ENCODE assay signal across 29 cellular contexts in the genomic region with DNA sequence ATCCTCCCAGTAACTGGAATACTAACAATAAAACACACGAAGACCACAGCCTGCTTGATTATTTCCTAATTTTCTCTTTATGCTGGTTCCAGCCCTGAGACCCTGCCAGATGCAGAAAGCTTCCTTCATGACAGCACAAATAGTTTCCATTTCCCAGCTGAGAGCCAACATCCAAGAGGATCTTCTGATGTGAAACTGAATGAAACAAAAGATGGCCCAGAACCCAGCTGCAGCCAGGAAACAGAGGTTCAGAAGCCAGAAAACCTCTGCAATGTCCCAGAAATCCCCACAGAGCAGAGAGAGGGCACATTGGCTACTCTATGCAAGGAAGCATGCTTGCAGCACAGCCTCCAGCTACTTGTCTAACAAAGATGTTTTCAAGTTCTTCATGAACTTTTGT.
DNase-seq lines count a peak whose midpoint lies in the region; ATAC-seq, FAIRE-seq and TF ChIP-seq lines count a peak whose summit lies in the region.
"Had no signal": no experiment of that assay in that cellular context is flagged by ENCODE, and none has a peak within 500 bp of the region (broad histone marks: within the 10 kb centered on the region; RNA-seq: fewer than 3 reads in every experiment).

No MANE protein-coding gene starts in this region.

- POLR2A ChIA-PET in HepG2 (lab: Yijun Ruan, JAX) = interaction anchor here (0.6 kb wide), 1 partner anchor 9 kb away, joined by 4 read pairs; no protein-coding TSS in a partner anchor

- no peak overlapping the region for H3K4me2 ChIP-seq in HepG2 (ENCODE audit: low read depth, low read length)
- H3K4me2 ChIP-seq: PC-9 had no signal

- H3K36me3 ChIP-seq in liver (ENCODE audit: control insufficient read depth in 4 of 4, insufficient read depth in 3 of 4, low read depth in 1 of 4, low read length in 3 of 4) = no peaks in the 10 kb centered on the region
- H3K36me3 ChIP-seq in HepG2 (replicated peaks in 1 of 2; ENCODE audit: control insufficient read depth in 1 of 2, insufficient read depth in 2 of 2, low read length in 2 of 2) = no peaks in the 10 kb centered on the region
- H3K36me3 ChIP-seq in psoas muscle (ENCODE audit: insufficient read depth in 1 of 2, low read depth in 1 of 2) = no peaks in the 10 kb centered on the region
- H3K36me3 ChIP-seq: right lobe of liver, upper lobe of left lung had no signal

- in situ Hi-C loops in HepG2 (cut with HindIII; ENCODE audit: extremely low pct_ligation_motif_present, low pct_unique_long_range_greater_than_20kb) = no loop called here

- H3K4me1 ChIP-seq in liver (ENCODE audit: control insufficient read depth in 4 of 4, insufficient read depth in 4 of 4, low read length in 3 of 4) = peaks cover 5 to 33% (median 22%) of the 10 kb centered on the region in 4 donors
- H3K4me1 ChIP-seq in HepG2 (ENCODE audit: insufficient read depth, low read length) = peaks cover 43% of the 10 kb centered on the region
- peaks cover 3% of the 10 kb centered on the region for H3K4me1 ChIP-seq in right cardiac atrium (ENCODE audit: control insufficient read depth, insufficient read depth, low read length)
- H3K4me1 ChIP-seq in psoas muscle = no peaks in the 10 kb centered on the region

- no peaks in the 10 kb centered on the region for H4K20me1 ChIP-seq in HepG2 (ENCODE audit: insufficient read depth, low read length)

- H3K27me3 ChIP-seq in liver (ENCODE audit: control insufficient read depth in 4 of 4, insufficient read depth in 4 of 4, low read length in 3 of 4) = no peaks in the 10 kb centered on the region
- no peaks in the 10 kb centered on the region for H3K27me3 ChIP-seq in HepG2 (ENCODE audit: control insufficient read depth in 1 of 2, insufficient read depth in 2 of 2, low read length in 2 of 2)
- no peaks in the 10 kb centered on the region for H3K27me3 ChIP-seq in right cardiac atrium (ENCODE audit: control insufficient read depth, insufficient read depth)
- H3K27me3 ChIP-seq in psoas muscle (ENCODE audit: insufficient read depth in 3 of 3, low read length in 2 of 3) = peaks cover 0 to 4% (median 0%) of the 10 kb centered on the region in 3 donors
- H3K27me3 ChIP-seq: right lobe of liver, upper lobe of left lung had no signal

- FAIRE-seq in HepG2 (lab: Jason Lieb, UNC) (no peak), GM12892 (lab: Jason Lieb, UNC) (no peak)
- FAIRE-seq: A204.1, astrocyte, G401.6, K562, keratinocyte had no signal

- DNase-seq in HepG2 (ENCODE audit: low spot score) (no peak), right cardiac atrium (peak in 1 of 3 donors; percentile 25), psoas muscle (peak; percentile 53 to 56), GM12892 (ENCODE audit: insufficient read length) (no peak), T-helper 2 cell (no peak)
- DNase-seq in stimulated activated CD4-positive, alpha-beta T cell treated with anti-CD3 and anti-CD28 coated beads, Interleukin-2, amount 100 ng/mL, for 48 hours = no peak
- no peak for DNase-seq in activated CD8-positive, alpha-beta memory T cell treated with anti-CD3 and anti-CD28 coated beads, Interleukin-2, amount 50 U/mL, for 4 hours
- DNase-seq: activated CD4-positive, alpha-beta T cell treated with anti-CD3 and anti-CD28 coated beads, Interleukin-2, amount 50 U/mL, for 48 hours; activated naive CD8-positive, alpha-beta T cell treated with anti-CD3 and anti-CD28 coated beads for 36 hours; AML-193; DMS153; effector CD8-positive, alpha-beta T cell; MM.1S; naive B cell; NCI-H1417 treated with DMSO at 0.1 percent for 48 hours; NCI-H2107; PC-9; right lobe of liver; SIG-M5; stimulated activated CD4-positive, alpha-beta T cell treated with anti-CD3 and anti-CD28 coated beads, Interleukin-15, amount 100 ng/mL, for 24 hours; stimulated activated naive CD8-positive, alpha-beta T cell treated with anti-CD3 and anti-CD28 coated beads, Interleukin-15, amount 100 ng/mL, for 72 hours; upper lobe of left lung had no signal

- TF ChIP-seq EP300 in HepG2 (IDR thresholded peaks at IDR 0.05; ENCODE audit: low read depth in 2 of 2, low read length in 2 of 2) (no peak), HepG2 (CRISPR knock-in tag; IDR thresholded peaks at IDR 0.05; ENCODE audit: borderline replicate concordance) (no peak)

- TF ChIP-seq POLR2A in HepG2 (IDR thresholded peaks at IDR 0.05; ENCODE audit: insufficient read depth in 1 of 2, low read depth in 2 of 2, low read length in 2 of 2) (no peak), GM12892 (IDR thresholded peaks at IDR 0.05; ENCODE audit: low read depth, low read length) (no peak)

- H2AFZ ChIP-seq in HepG2 (ENCODE audit: low read length) = no peak overlapping the region
- H2AFZ ChIP-seq: PC-9 had no signal

- TF ChIP-seq RAD21 in liver (IDR thresholded peaks at IDR 0.05) (no peak), HepG2 (CRISPR knock-in tag; IDR thresholded peaks at IDR 0.05) (no peak)

- H3K27ac ChIP-seq in liver (ENCODE audit: low read depth in 1 of 2, low read length in 2 of 2) (no peak overlapping the region), HepG2 (ENCODE audit: extremely low read length, insufficient read depth, low read length) (no peak overlapping the region), right cardiac atrium (ENCODE audit: low read length) (peak overlapping the region; percentile 13), psoas muscle (no peak overlapping the region)
- H3K27ac ChIP-seq: PC-9, right lobe of liver, upper lobe of left lung had no signal

- no TSS peak for BruUV-seq in HepG2 (replicated peaks; lab: Mats Ljungman, UMichigan)

- no peaks in the 10 kb centered on the region for H3K79me2 ChIP-seq in HepG2 (ENCODE audit: insufficient read depth, low read length)

- 73% methylated on average over 1 of the region's 1 CpG for WGBS in liver
- 10% methylated on average over 1 of the region's 1 CpG for WGBS in HepG2 (ENCODE audit: low lambda C conversion rate)
- 23% methylated on average over 1 of the region's 1 CpG for WGBS in right cardiac atrium
- 11 to 17% (median 12%) methylated on average over 1 of the region's 1 CpG for WGBS in psoas muscle, 3 donors

- ATAC-seq in HepG2 (no peak), right cardiac atrium (peak; percentile 26 to 40), psoas muscle (peak in 3 of 4 donors; percentile 23 to 56 (median 54))
- ATAC-seq: esophagus mucosa; K562; stimulated activated naive CD8-positive, alpha-beta T cell treated with anti-CD3 and anti-CD28 coated beads, Interleukin-15, amount 100 ng/mL, for 72 hours had no signal

- H3K4me3 ChIP-seq in liver (ENCODE audit: low read depth in 1 of 3, low read length in 3 of 3) (no peak overlapping the region), HepG2 (replicated peaks in 1 of 3; ENCODE audit: insufficient read depth in 1 of 3, low read depth in 2 of 3, low read length in 3 of 3) (no peak overlapping the region), right cardiac atrium (ENCODE audit: low read length) (no peak overlapping the region), psoas muscle (no peak overlapping the region)
- H3K4me3 ChIP-seq: K562, PC-9, right lobe of liver, upper lobe of left lung had no signal

- CTCF ChIA-PET in HepG2 (lab: Yijun Ruan, JAX; ENCODE audit: low intra/inter-chr PET ratio, low total read pairs) = no interaction called here

- TF ChIP-seq CTCF in liver (IDR thresholded peaks at IDR 0.05; ENCODE audit: low read depth, low read length, missing input control) = no peak
- TF ChIP-seq CTCF in HepG2 (CRISPR knock-in tag; IDR thresholded peaks at IDR 0.05) = no peak
- no peak for TF ChIP-seq CTCF in psoas muscle (IDR thresholded peaks at IDR 0.05)

- intact Hi-C loops in HepG2 (cut with micrococcal nuclease; ENCODE audit: unreplicated experiment) = no loop called here
- intact Hi-C loops in right cardiac atrium (cut with DNase I) = no loop called here
- intact Hi-C loops in psoas muscle (cut with DNase I) = no loop called here

- H3K9me3 ChIP-seq in liver (ENCODE audit: control insufficient read depth in 4 of 4, low read length in 3 of 4) = no peaks in the 10 kb centered on the region
- H3K9me3 ChIP-seq in HepG2 (ENCODE audit: low read length) = no peaks in the 10 kb centered on the region
- no peaks in the 10 kb centered on the region for H3K9me3 ChIP-seq in right cardiac atrium (ENCODE audit: control insufficient read depth, low read length)
- no peaks in the 10 kb centered on the region for H3K9me3 ChIP-seq in psoas muscle
- H3K9me3 ChIP-seq: right lobe of liver, upper lobe of left lung had no signal

- H3K9ac ChIP-seq in liver (ENCODE audit: low read depth in 1 of 2, low read length in 2 of 2) = no peak overlapping the region
- no peak overlapping the region for H3K9ac ChIP-seq in HepG2 (ENCODE audit: insufficient read depth, low read depth, low read length)

TF ChIP-seq in liver, 16 proteins besides CTCF, POLR2A, EP300 and RAD21:
- TF ChIP-seq NR2F2 (IDR thresholded peaks at IDR 0.05) = peak; percentile 40
- TF ChIP-seq HNF4G (IDR thresholded peaks at IDR 0.05) = no peak

TF ChIP-seq in HepG2, 621 proteins besides CTCF, POLR2A, EP300 and RAD21 (continues in another document):
- TF ChIP-seq, protein P1, sequence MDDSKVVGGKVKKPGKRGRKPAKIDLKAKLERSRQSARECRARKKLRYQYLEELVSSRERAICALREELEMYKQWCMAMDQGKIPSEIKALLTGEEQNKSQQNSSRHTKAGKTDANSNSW (CRISPR knock-in tag; IDR thresholded peaks at IDR 0.05; ENCODE audit: borderline replicate concordance) = no peak
- TF ChIP-seq, protein P2, sequence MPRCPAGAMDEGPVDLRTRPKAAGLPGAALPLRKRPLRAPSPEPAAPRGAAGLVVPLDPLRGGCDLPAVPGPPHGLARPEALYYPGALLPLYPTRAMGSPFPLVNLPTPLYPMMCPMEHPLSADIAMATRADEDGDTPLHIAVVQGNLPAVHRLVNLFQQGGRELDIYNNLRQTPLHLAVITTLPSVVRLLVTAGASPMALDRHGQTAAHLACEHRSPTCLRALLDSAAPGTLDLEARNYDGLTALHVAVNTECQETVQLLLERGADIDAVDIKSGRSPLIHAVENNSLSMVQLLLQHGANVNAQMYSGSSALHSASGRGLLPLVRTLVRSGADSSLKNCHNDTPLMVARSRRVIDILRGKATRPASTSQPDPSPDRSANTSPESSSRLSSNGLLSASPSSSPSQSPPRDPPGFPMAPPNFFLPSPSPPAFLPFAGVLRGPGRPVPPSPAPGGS (CRISPR knock-in tag; IDR thresholded peaks at IDR 0.05) = no peak
- TF ChIP-seq YEATS4 (CRISPR knock-in tag; IDR thresholded peaks at IDR 0.05; ENCODE audit: borderline replicate concordance) (no peak), YEATS2 (CRISPR knock-in tag; IDR thresholded peaks at IDR 0.05; ENCODE audit: borderline replicate concordance) (no peak), ZNF256 (CRISPR knock-in tag; conservative IDR thresholded peaks at IDR 0.05) (no peak), SOX6 (IDR thresholded peaks at IDR 0.05) (no peak), SOX6 (CRISPR knock-in tag; IDR thresholded peaks at IDR 0.05) (no peak)

Comparison
In these comparisons a context has a peak if more than half of its experiments do, and no peak if none do; other contexts are left out.
1. DNase-seq: peak in psoas muscle (2 of 2); none in HepG2 (single experiment), GM12892 (single experiment), T-helper 2 cell (0 of 5), stimulated activated CD4-positive, alpha-beta T cell treated with anti-CD3 and anti-CD28 coated beads, Interleukin-2, amount 100 ng/mL, for 48 hours (0 of 2) and activated CD8-positive, alpha-beta memory T cell treated with anti-CD3 and anti-CD28 coated beads, Interleukin-2, amount 50 U/mL, for 4 hours (single experiment).